1 cellular context compared by ENCODE assay signal in the genomic region with DNA sequence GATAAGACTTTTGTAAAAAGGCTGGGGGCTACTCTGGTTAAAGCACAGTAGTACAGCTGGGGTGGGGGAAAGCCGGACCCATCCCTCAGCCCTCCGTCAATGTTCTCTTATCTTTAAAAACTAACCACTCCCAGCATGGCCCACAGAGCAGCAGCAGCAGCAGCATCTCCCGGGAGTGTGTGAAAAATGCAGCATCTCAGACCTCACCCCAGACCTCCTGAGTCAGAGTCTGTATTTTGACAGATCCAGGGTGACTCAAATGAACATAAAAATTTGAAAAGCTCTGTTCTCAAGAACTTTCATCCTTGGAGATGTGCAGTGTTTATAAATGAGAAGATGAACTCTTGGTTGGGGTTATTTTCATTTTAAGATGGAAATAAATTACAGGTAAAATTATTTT.
A peak's percentile ranks its signal among the peaks of the same experiment; 100 is the strongest.
TF ChIP-seq lines count a peak whose summit lies in the region.

No MANE protein-coding gene starts in this region.

TF ChIP-seq in K562, 482 proteins besides CTCF, POLR2A, EP300 and RAD21 (continued from another document):
- TF ChIP-seq, protein P1, sequence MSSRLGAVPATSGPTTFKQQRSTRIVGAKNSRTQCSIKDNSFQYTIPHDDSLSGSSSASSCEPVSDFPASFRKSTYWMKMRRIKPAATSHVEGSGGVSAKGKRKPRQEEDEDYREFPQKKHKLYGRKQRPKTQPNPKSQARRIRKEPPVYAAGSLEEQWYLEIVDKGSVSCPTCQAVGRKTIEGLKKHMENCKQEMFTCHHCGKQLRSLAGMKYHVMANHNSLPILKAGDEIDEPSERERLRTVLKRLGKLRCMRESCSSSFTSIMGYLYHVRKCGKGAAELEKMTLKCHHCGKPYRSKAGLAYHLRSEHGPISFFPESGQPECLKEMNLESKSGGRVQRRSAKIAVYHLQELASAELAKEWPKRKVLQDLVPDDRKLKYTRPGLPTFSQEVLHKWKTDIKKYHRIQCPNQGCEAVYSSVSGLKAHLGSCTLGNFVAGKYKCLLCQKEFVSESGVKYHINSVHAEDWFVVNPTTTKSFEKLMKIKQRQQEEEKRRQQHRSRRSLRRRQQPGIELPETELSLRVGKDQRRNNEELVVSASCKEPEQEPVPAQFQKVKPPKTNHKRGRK (tag; IDR thresholded peaks at IDR 0.05): no peak
- TF ChIP-seq RCOR1 (IDR thresholded peaks at IDR 0.05; ENCODE audit: borderline replicate concordance in 1 of 2, low read depth in 2 of 2, low read length in 2 of 2): 0 out of 4 replicates have a peak, but pooled peaks of 1 of the 2 experiments have one; percentile 12
